In genomic region chr12:110468212-110469048, GRCh38 we compare ENCODE assay signal across 1 cellular context.
A peak's percentile ranks its signal among the peaks of the same experiment; 100 is the strongest.
TF ChIP-seq lines count a peak whose summit lies in the region.

Gene FAM216A (plus strand): TSS chr12:110468845. CDS start chr12:110468876, 31 bp downstream.
Gene GPN3 (minus strand): TSS chr12:110468257. CDS start chr12:110468203, 54 bp downstream.

TF ChIP-seq in HEK293, 187 proteins besides CTCF, POLR2A, EP300 and RAD21 (continued from another document and continues in another):
- no peak for TF ChIP-seq ZNF10 (tag by site-specific recombination; IDR thresholded peaks at IDR 0.05)
- peak; percentile 99 for TF ChIP-seq ZEB2 (tag by site-specific recombination; IDR thresholded peaks at IDR 0.05)
- no peak for TF ChIP-seq KLF7 (tag by site-specific recombination; IDR thresholded peaks at IDR 0.05; ENCODE audit: borderline replicate concordance)
- TF ChIP-seq ZNF239 (tag by site-specific recombination; IDR thresholded peaks at IDR 0.05), result no peak
- TF ChIP-seq ZNF521 (tag by site-specific recombination; IDR thresholded peaks at IDR 0.05), result no peak
- no peak for TF ChIP-seq ZBTB48 (tag by site-specific recombination; IDR thresholded peaks at IDR 0.05)
- no peak for TF ChIP-seq ZNF548 (tag by site-specific recombination; IDR thresholded peaks at IDR 0.05)
- no peak for TF ChIP-seq ZNF140 (tag by site-specific recombination; IDR thresholded peaks at IDR 0.05)
- no peak for TF ChIP-seq ZNF223 (tag by site-specific recombination; IDR thresholded peaks at IDR 0.05)
- no peak for TF ChIP-seq ZNF404 (tag by site-specific recombination; IDR thresholded peaks at IDR 0.05)
- no peak for TF ChIP-seq AEBP2 (tag by site-specific recombination; IDR thresholded peaks at IDR 0.05; ENCODE audit: borderline replicate concordance)
- peak; percentile 75; the same call in 1 of the 2 replicates for TF ChIP-seq ZNF324 (tag by site-specific recombination; IDR thresholded peaks at IDR 0.05)
- TF ChIP-seq ZNF837 (tag by site-specific recombination; IDR thresholded peaks at IDR 0.05), result no peak
- TF ChIP-seq ZNF202 (tag by site-specific recombination; IDR thresholded peaks at IDR 0.05; ENCODE audit: borderline replicate concordance), result no peak
- TF ChIP-seq, protein P1, sequence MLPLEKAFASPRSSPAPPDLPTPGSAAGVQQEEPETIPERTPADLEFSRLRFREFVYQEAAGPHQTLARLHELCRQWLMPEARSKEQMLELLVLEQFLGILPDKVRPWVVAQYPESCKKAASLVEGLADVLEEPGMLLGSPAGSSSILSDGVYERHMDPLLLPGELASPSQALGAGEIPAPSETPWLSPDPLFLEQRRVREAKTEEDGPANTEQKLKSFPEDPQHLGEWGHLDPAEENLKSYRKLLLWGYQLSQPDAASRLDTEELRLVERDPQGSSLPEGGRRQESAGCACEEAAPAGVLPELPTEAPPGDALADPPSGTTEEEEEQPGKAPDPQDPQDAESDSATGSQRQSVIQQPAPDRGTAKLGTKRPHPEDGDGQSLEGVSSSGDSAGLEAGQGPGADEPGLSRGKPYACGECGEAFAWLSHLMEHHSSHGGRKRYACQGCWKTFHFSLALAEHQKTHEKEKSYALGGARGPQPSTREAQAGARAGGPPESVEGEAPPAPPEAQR (tag by site-specific recombination; IDR thresholded peaks at IDR 0.05), result 0 out of 2 replicates have a peak, but pooled peaks have one; percentile 67
- no peak for TF ChIP-seq GLI4 (tag by site-specific recombination; IDR thresholded peaks at IDR 0.05)
- TF ChIP-seq ZNF311 (tag by site-specific recombination; IDR thresholded peaks at IDR 0.05; ENCODE audit: borderline replicate concordance), result no peak
- TF ChIP-seq ZNF335 (tag by site-specific recombination; conservative IDR thresholded peaks at IDR 0.05), result no peak
- TF ChIP-seq RBAK (tag by site-specific recombination; IDR thresholded peaks at IDR 0.05), result no peak
- TF ChIP-seq ZNF623 (tag by site-specific recombination; IDR thresholded peaks at IDR 0.05), result no peak; the same call in 1 of the 2 replicates
- no peak for TF ChIP-seq ZNF37A (tag by site-specific recombination; IDR thresholded peaks at IDR 0.05)
- peak; percentile 76 for TF ChIP-seq ZSCAN30 (tag by site-specific recombination; IDR thresholded peaks at IDR 0.05)
- TF ChIP-seq ZNF664 (tag by site-specific recombination; IDR thresholded peaks at IDR 0.05), result no peak
- no peak for TF ChIP-seq ZNF248 (tag by site-specific recombination; IDR thresholded peaks at IDR 0.05)
- no peak for TF ChIP-seq ZNF585B (tag by site-specific recombination; IDR thresholded peaks at IDR 0.05)
- TF ChIP-seq ZNF19 (tag by site-specific recombination; IDR thresholded peaks at IDR 0.05; ENCODE audit: low read depth), result no peak
- TF ChIP-seq OVOL3 (tag by site-specific recombination; IDR thresholded peaks at IDR 0.05), result peak; percentile 77; the same call in 1 of the 2 replicates
- TF ChIP-seq ZNF529 (tag by site-specific recombination; IDR thresholded peaks at IDR 0.05; ENCODE audit: insufficient replicate concordance), result no peak
- no peak for TF ChIP-seq ZNF16 (tag by site-specific recombination; IDR thresholded peaks at IDR 0.05; ENCODE audit: low read depth)
- TF ChIP-seq ZNF544 (tag by site-specific recombination; IDR thresholded peaks at IDR 0.05), result no peak
- TF ChIP-seq FEZF1 (tag by site-specific recombination; IDR thresholded peaks at IDR 0.05), result no peak
- TF ChIP-seq, protein P2, sequence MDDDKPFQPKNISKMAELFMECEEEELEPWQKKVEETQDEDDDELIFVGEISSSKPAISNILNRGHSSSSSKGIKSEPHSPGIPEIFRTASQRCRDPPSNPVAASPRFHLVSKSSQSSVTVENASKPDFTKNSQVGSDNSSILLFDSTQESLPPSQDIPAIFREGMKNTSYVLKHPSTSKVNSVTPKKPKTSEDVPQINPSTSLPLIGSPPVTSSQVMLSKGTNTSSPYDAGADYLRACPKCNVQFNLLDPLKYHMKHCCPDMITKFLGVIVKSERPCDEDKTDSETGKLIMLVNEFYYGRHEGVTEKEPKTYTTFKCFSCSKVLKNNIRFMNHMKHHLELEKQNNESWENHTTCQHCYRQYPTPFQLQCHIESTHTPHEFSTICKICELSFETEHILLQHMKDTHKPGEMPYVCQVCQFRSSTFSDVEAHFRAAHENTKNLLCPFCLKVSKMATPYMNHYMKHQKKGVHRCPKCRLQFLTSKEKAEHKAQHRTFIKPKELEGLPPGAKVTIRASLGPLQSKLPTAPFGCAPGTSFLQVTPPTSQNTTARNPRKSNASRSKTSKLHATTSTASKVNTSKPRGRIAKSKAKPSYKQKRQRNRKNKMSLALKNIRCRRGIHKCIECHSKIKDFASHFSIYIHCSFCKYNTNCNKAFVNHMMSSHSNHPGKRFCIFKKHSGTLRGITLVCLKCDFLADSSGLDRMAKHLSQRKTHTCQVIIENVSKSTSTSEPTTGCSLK (tag by site-specific recombination; IDR thresholded peaks at IDR 0.05), result no peak
- TF ChIP-seq, protein P3, sequence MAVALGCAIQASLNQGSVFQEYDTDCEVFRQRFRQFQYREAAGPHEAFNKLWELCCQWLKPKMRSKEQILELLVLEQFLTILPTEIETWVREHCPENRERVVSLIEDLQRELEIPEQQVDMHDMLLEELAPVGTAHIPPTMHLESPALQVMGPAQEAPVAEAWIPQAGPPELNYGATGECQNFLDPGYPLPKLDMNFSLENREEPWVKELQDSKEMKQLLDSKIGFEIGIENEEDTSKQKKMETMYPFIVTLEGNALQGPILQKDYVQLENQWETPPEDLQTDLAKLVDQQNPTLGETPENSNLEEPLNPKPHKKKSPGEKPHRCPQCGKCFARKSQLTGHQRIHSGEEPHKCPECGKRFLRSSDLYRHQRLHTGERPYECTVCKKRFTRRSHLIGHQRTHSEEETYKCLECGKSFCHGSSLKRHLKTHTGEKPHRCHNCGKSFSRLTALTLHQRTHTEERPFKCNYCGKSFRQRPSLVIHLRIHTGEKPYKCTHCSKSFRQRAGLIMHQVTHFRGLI (tag by site-specific recombination; IDR thresholded peaks at IDR 0.05), result no peak
- no peak; the same call in 1 of the 2 replicates for TF ChIP-seq ZNF24 (tag by site-specific recombination; IDR thresholded peaks at IDR 0.05)
- no peak for TF ChIP-seq ZNF776 (tag by site-specific recombination; IDR thresholded peaks at IDR 0.05; ENCODE audit: borderline replicate concordance)
- no peak for TF ChIP-seq ZNF747 (tag by site-specific recombination; IDR thresholded peaks at IDR 0.05)
- no peak for TF ChIP-seq ZNF645 (tag by site-specific recombination; IDR thresholded peaks at IDR 0.05)
- TF ChIP-seq ZNF341 (tag by site-specific recombination; IDR thresholded peaks at IDR 0.05; ENCODE audit: low read depth), result peak; percentile 99
- peak; percentile 74 for TF ChIP-seq IKZF3 (tag by site-specific recombination; IDR thresholded peaks at IDR 0.05)
- peak; percentile 99 for TF ChIP-seq KLF10 (tag by site-specific recombination; IDR thresholded peaks at IDR 0.05)
- TF ChIP-seq, protein P4, sequence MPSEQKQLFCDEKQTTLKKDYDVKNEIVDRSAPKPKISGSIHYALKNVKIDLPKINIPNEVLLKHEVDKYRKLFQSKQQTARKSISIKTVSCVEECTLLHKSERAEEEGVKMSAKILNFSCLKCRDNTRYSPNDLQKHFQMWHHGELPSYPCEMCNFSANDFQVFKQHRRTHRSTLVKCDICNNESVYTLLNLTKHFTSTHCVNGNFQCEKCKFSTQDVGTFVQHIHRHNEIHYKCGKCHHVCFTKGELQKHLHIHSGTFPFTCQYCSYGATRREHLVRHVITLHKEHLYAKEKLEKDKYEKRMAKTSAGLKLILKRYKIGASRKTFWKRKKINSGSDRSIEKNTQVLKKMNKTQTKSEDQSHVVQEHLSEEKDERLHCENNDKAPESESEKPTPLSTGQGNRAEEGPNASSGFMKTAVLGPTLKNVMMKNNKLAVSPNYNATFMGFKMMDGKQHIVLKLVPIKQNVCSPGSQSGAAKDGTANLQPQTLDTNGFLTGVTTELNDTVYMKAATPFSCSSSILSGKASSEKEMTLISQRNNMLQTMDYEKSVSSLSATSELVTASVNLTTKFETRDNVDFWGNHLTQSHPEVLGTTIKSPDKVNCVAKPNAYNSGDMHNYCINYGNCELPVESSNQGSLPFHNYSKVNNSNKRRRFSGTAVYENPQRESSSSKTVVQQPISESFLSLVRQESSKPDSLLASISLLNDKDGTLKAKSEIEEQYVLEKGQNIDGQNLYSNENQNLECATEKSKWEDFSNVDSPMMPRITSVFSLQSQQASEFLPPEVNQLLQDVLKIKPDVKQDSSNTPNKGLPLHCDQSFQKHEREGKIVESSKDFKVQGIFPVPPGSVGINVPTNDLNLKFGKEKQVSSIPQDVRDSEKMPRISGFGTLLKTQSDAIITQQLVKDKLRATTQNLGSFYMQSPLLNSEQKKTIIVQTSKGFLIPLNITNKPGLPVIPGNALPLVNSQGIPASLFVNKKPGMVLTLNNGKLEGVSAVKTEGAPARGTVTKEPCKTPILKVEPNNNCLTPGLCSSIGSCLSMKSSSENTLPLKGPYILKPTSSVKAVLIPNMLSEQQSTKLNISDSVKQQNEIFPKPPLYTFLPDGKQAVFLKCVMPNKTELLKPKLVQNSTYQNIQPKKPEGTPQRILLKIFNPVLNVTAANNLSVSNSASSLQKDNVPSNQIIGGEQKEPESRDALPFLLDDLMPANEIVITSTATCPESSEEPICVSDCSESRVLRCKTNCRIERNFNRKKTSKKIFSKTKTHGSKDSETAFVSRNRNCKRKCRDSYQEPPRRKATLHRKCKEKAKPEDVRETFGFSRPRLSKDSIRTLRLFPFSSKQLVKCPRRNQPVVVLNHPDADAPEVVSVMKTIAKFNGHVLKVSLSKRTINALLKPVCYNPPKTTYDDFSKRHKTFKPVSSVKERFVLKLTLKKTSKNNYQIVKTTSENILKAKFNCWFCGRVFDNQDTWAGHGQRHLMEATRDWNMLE (tag by site-specific recombination; conservative IDR thresholded peaks at IDR 0.05; ENCODE audit: low read depth), result no peak
- no peak for TF ChIP-seq MEIS1 (CRISPR knock-in tag; IDR thresholded peaks at IDR 0.05; ENCODE audit: borderline replicate concordance)
- TF ChIP-seq ZNF549 (tag by site-specific recombination; IDR thresholded peaks at IDR 0.05), result no peak
- no peak for TF ChIP-seq ZNF704 (tag by site-specific recombination; IDR thresholded peaks at IDR 0.05)
- no peak for TF ChIP-seq ZNF830 (tag by site-specific recombination; IDR thresholded peaks at IDR 0.05; ENCODE audit: low read depth)
- peak; percentile 97 for TF ChIP-seq ZFHX2 (tag by site-specific recombination; conservative IDR thresholded peaks at IDR 0.05)
- TF ChIP-seq ZSCAN23 (tag by site-specific recombination; IDR thresholded peaks at IDR 0.05), result peak; percentile 34; the same call in 1 of the 2 replicates
- no peak for TF ChIP-seq HOXA7 (CRISPR knock-in tag; IDR thresholded peaks at IDR 0.05; ENCODE audit: borderline replicate concordance)
- no peak for TF ChIP-seq ZNF48 (tag by site-specific recombination; IDR thresholded peaks at IDR 0.05)
- no peak for TF ChIP-seq ZNF354C (tag by site-specific recombination; IDR thresholded peaks at IDR 0.05; ENCODE audit: borderline replicate concordance, low read depth)
- TF ChIP-seq, protein P5, sequence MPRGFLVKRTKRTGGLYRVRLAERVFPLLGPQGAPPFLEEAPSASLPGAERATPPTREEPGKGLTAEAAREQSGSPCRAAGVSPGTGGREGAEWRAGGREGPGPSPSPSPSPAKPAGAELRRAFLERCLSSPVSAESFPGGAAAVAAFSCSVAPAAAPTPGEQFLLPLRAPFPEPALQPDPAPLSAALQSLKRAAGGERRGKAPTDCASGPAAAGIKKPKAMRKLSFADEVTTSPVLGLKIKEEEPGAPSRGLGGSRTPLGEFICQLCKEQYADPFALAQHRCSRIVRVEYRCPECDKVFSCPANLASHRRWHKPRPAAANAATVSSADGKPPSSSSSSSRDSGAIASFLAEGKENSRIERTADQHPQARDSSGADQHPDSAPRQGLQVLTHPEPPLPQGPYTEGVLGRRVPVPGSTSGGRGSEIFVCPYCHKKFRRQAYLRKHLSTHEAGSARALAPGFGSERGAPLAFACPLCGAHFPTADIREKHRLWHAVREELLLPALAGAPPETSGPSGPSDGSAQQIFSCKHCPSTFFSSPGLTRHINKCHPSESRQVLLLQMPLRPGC (tag by site-specific recombination; IDR thresholded peaks at IDR 0.05), result no peak; the same call in 1 of the 2 replicates
- TF ChIP-seq, protein P6, sequence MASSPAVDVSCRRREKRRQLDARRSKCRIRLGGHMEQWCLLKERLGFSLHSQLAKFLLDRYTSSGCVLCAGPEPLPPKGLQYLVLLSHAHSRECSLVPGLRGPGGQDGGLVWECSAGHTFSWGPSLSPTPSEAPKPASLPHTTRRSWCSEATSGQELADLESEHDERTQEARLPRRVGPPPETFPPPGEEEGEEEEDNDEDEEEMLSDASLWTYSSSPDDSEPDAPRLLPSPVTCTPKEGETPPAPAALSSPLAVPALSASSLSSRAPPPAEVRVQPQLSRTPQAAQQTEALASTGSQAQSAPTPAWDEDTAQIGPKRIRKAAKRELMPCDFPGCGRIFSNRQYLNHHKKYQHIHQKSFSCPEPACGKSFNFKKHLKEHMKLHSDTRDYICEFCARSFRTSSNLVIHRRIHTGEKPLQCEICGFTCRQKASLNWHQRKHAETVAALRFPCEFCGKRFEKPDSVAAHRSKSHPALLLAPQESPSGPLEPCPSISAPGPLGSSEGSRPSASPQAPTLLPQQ (tag by site-specific recombination; IDR thresholded peaks at IDR 0.05), result no peak; the same call in 1 of the 2 replicates
- no peak for TF ChIP-seq ZNF624 (tag by site-specific recombination; IDR thresholded peaks at IDR 0.05)
- TF ChIP-seq ZFP69B (tag by site-specific recombination; IDR thresholded peaks at IDR 0.05), result no peak; the same call in 1 of the 2 replicates
